Comparison of ENCODE assay signal across 17 cellular contexts in the genomic region with DNA sequence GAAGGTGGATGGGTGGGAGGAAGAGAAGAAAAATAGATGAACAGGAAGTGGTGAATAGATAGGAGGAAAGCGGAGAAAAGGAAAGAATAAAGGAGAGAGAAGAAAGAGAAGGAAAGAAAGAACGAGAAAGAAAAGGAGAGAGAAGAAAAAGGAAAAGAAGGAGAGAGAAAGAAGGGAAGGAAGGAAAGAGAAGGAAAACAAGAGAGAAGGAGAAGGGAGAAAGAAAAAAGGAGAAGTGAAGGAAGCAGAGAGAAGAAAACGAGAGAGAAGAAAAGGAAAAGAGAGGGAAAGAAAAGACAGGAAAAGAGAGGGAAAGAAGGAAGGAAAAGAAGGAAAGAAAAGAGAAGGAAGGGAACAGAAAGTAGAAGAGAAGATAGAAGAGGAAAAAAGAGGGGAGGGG.
DNase-seq lines count a peak whose midpoint lies in the region; ATAC-seq and TF ChIP-seq lines count a peak whose summit lies in the region.
"Had no signal": no experiment of that assay in that cellular context is flagged by ENCODE, and none has a peak within 500 bp of the region (broad histone marks: within the 10 kb centered on the region; RNA-seq: fewer than 3 reads in every experiment).

No MANE protein-coding gene starts in this region.

- no peaks in the 10 kb centered on the region for H3K9me3 ChIP-seq in CD4-positive, CD25-positive, alpha-beta regulatory T cell (ENCODE audit: control insufficient read depth in 2 of 2, low read length in 2 of 2)
- H3K9me3 ChIP-seq: BE2C, HAP-1 had no signal

- H3K4me1 Mint-ChIP-seq in T-helper 2 cell treated with Interferon-gamma antibody and Interleukin-4, amounts not matched to agents 5 μg/mL and 100 μg/mL, for 36 hours (ENCODE audit: low read depth), result no peaks in the 10 kb centered on the region
- H3K4me1 Mint-ChIP-seq in CD4-positive, CD25-positive, alpha-beta regulatory T cell, result peaks cover 0 to 14% (median 4%) of the 10 kb centered on the region in 4 donors
- 0 out of 2 replicates have a peak, but pooled peaks cover 2% of the 10 kb centered on the region for H3K4me1 Mint-ChIP-seq in WTC11
- peaks cover 14 to 15% of the 10 kb centered on the region in 2 donors for H3K4me1 Mint-ChIP-seq in effector memory CD8-positive, alpha-beta T cell (ENCODE audit: low read depth in 2 of 2)

- no peaks in the 10 kb centered on the region for H3K36me3 ChIP-seq in CD4-positive, CD25-positive, alpha-beta regulatory T cell (ENCODE audit: control insufficient read depth, insufficient read depth, low read length)
- H3K36me3 ChIP-seq: BE2C, HAP-1 had no signal

- H3K27me3 Mint-ChIP-seq in T-helper 2 cell treated with Interferon-gamma antibody and Interleukin-4, amounts not matched to agents 5 μg/mL and 100 μg/mL, for 36 hours (ENCODE audit: low read depth), result no peaks in the 10 kb centered on the region
- no peaks in the 10 kb centered on the region for H3K27me3 Mint-ChIP-seq in CD4-positive, CD25-positive, alpha-beta regulatory T cell
- no peaks in the 10 kb centered on the region; the same call in 1 of the 2 replicates for H3K27me3 Mint-ChIP-seq in WTC11 (ENCODE audit: low read depth)
- H3K27me3 Mint-ChIP-seq in effector memory CD8-positive, alpha-beta T cell, result no peaks in the 10 kb centered on the region

- H3K4me1 ChIP-seq in CD4-positive, CD25-positive, alpha-beta regulatory T cell (ENCODE audit: control insufficient read depth, insufficient read depth, low read length, poor library complexity, severe bottlenecking), result no peaks in the 10 kb centered on the region
- H3K4me1 ChIP-seq: HAP-1 had no signal

- peaks cover 14% of the 10 kb centered on the region for H3K9me3 Mint-ChIP-seq in T-helper 2 cell treated with Interferon-gamma antibody and Interleukin-4, amounts not matched to agents 5 μg/mL and 100 μg/mL, for 36 hours
- H3K9me3 Mint-ChIP-seq in CD4-positive, CD25-positive, alpha-beta regulatory T cell, result peaks cover 0 to 7% (median 1%) of the 10 kb centered on the region in 7 donors
- H3K9me3 Mint-ChIP-seq in WTC11, result peaks cover 15% of the 10 kb centered on the region
- H3K9me3 Mint-ChIP-seq in effector memory CD8-positive, alpha-beta T cell, result peaks cover 6 to 13% of the 10 kb centered on the region in 2 donors

- no peaks in the 10 kb centered on the region for H3K27me3 ChIP-seq in CD4-positive, CD25-positive, alpha-beta regulatory T cell (ENCODE audit: control insufficient read depth, insufficient read depth, low read length)
- H3K27me3 ChIP-seq: BE2C had no signal

- POLR2A ChIA-PET in WTC11 (lab: Charles Lee), result no interaction called here

- H3K27ac ChIP-seq in CD4-positive, CD25-positive, alpha-beta regulatory T cell (ENCODE audit: insufficient read depth, low read length, poor library complexity, severe bottlenecking), result no peak overlapping the region

- no peak for ATAC-seq in CD4-positive, CD25-positive, alpha-beta regulatory T cell (ENCODE audit: low read depth in 2 of 2)
- ATAC-seq in WTC11 (no peak), HG03025 (IDR thresholded peaks at IDR 0.05; ENCODE audit: low FRiP score, unreplicated experiment) (no peak)
- ATAC-seq in effector memory CD8-positive, alpha-beta T cell (replicated peaks), result no peak
- no peak for ATAC-seq in activated CD4-positive, CD25-positive, alpha-beta regulatory T cell treated with anti-CD3 and anti-CD28 coated beads, Interleukin-2, amount 50 U/mL, for 24 hours

- no peak overlapping the region for H3K4me3 ChIP-seq in CD4-positive, CD25-positive, alpha-beta regulatory T cell (ENCODE audit: low read depth, low read length)
- H3K4me3 ChIP-seq: HAP-1 had no signal

- no peak overlapping the region for H3K4me3 Mint-ChIP-seq in T-helper 2 cell treated with Interferon-gamma antibody and Interleukin-4, amounts not matched to agents 5 μg/mL and 100 μg/mL, for 36 hours
- no peak overlapping the region for H3K4me3 Mint-ChIP-seq in CD4-positive, CD25-positive, alpha-beta regulatory T cell
- no peak overlapping the region for H3K4me3 Mint-ChIP-seq in WTC11
- no peak overlapping the region for H3K4me3 Mint-ChIP-seq in effector memory CD8-positive, alpha-beta T cell
- H3K4me3 Mint-ChIP-seq: IgD-negative memory B cell had no signal

- no peak for TF ChIP-seq CTCF in WTC11 (IDR thresholded peaks at IDR 0.05)

- DNase-seq in T-helper 2 cell treated with Interferon-gamma antibody and Interleukin-4, amounts not matched to agents 5 μg/mL and 100 μg/mL, for 36 hours (ENCODE audit: low spot score), result no peak
- DNase-seq in T-helper 2 cell (no peak), WTC11 (ENCODE audit: low spot score) (no peak), NCI-H345 treated with DMSO at 0.1 percent for 48 hours (lab: John Stamatoyannopoulos, UW; ENCODE audit: unreplicated experiment) (no peak)
- no peak for DNase-seq in CD4-positive, CD25-positive, alpha-beta regulatory T cell
- no peak for DNase-seq in effector memory CD8-positive, alpha-beta T cell
- DNase-seq: 8988T, BE2C, DND-41, NCI-H1105, NCI-H1694 treated with DMSO at 0.1 percent for 48 hours, NCI-H748 treated with DMSO at 0.1 percent for 48 hours, OCI-M1 had no signal

- H3K27ac Mint-ChIP-seq in T-helper 2 cell treated with Interferon-gamma antibody and Interleukin-4, amounts not matched to agents 5 μg/mL and 100 μg/mL, for 36 hours, result peak overlapping the region; percentile 60
- H3K27ac Mint-ChIP-seq in CD4-positive, CD25-positive, alpha-beta regulatory T cell, result peak overlapping the region in 2 of 3 donors; percentile 55 to 94
- H3K27ac Mint-ChIP-seq in WTC11, result 0 out of 2 replicates have a peak overlapping the region, but pooled peaks have one; percentile 41
- H3K27ac Mint-ChIP-seq in effector memory CD8-positive, alpha-beta T cell, result peak overlapping the region; percentile 24 to 96

- H3K36me3 Mint-ChIP-seq in T-helper 2 cell treated with Interferon-gamma antibody and Interleukin-4, amounts not matched to agents 5 μg/mL and 100 μg/mL, for 36 hours (ENCODE audit: low read depth), result peaks cover 12% of the 10 kb centered on the region
- peaks cover 4% of the 10 kb centered on the region for H3K36me3 Mint-ChIP-seq in CD4-positive, CD25-positive, alpha-beta regulatory T cell
- peaks cover 14% of the 10 kb centered on the region for H3K36me3 Mint-ChIP-seq in WTC11
- H3K36me3 Mint-ChIP-seq in effector memory CD8-positive, alpha-beta T cell (ENCODE audit: insufficient read depth), result peaks cover 6% of the 10 kb centered on the region

- CTCF ChIA-PET in WTC11 (lab: Charles Lee), result no interaction called here

TF ChIP-seq in WTC11, 78 proteins besides CTCF, POLR2A, EP300 and RAD21 (continues in another document):
- TF ChIP-seq PRDM15 (CRISPR knock-in tag; IDR thresholded peaks at IDR 0.05) (no peak), TEAD1 (CRISPR knock-in tag; IDR thresholded peaks at IDR 0.05) (no peak), ZNF317 (CRISPR knock-in tag; IDR thresholded peaks at IDR 0.05; ENCODE audit: borderline replicate concordance, low read depth) (no peak)
- TF ChIP-seq, protein P1, sequence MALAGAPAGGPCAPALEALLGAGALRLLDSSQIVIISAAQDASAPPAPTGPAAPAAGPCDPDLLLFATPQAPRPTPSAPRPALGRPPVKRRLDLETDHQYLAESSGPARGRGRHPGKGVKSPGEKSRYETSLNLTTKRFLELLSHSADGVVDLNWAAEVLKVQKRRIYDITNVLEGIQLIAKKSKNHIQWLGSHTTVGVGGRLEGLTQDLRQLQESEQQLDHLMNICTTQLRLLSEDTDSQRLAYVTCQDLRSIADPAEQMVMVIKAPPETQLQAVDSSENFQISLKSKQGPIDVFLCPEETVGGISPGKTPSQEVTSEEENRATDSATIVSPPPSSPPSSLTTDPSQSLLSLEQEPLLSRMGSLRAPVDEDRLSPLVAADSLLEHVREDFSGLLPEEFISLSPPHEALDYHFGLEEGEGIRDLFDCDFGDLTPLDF (CRISPR knock-in tag; IDR thresholded peaks at IDR 0.05), result no peak
- TF ChIP-seq, protein P2, sequence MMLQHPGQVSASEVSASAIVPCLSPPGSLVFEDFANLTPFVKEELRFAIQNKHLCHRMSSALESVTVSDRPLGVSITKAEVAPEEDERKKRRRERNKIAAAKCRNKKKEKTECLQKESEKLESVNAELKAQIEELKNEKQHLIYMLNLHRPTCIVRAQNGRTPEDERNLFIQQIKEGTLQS (CRISPR knock-in tag; conservative IDR thresholded peaks at IDR 0.05), result no peak
